Comparison of ENCODE assay signal across 1 cellular context in the genomic region with DNA sequence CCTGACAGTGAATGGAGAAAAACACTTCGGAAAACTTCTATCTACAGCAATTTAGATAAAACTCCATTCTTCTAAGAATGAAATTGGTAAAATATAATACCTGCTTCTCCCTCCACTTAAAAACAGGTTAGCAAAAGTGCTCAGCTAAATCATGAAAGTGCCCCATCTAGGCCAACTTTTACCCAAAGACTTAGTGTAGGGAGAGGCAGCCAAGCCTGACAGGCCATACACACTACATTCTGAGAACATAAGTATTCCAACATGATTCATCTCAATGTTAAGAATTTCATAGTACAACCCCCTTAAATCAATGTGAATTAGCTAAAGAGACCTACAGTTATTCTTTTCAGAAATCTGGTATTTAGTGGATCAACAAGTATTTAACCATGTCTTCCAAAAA.
TF ChIP-seq lines count a peak whose summit lies in the region.

No MANE protein-coding gene starts in this region.

TF ChIP-seq in GM12878, 131 proteins besides CTCF, POLR2A, EP300 and RAD21:
- TF ChIP-seq, protein P1, sequence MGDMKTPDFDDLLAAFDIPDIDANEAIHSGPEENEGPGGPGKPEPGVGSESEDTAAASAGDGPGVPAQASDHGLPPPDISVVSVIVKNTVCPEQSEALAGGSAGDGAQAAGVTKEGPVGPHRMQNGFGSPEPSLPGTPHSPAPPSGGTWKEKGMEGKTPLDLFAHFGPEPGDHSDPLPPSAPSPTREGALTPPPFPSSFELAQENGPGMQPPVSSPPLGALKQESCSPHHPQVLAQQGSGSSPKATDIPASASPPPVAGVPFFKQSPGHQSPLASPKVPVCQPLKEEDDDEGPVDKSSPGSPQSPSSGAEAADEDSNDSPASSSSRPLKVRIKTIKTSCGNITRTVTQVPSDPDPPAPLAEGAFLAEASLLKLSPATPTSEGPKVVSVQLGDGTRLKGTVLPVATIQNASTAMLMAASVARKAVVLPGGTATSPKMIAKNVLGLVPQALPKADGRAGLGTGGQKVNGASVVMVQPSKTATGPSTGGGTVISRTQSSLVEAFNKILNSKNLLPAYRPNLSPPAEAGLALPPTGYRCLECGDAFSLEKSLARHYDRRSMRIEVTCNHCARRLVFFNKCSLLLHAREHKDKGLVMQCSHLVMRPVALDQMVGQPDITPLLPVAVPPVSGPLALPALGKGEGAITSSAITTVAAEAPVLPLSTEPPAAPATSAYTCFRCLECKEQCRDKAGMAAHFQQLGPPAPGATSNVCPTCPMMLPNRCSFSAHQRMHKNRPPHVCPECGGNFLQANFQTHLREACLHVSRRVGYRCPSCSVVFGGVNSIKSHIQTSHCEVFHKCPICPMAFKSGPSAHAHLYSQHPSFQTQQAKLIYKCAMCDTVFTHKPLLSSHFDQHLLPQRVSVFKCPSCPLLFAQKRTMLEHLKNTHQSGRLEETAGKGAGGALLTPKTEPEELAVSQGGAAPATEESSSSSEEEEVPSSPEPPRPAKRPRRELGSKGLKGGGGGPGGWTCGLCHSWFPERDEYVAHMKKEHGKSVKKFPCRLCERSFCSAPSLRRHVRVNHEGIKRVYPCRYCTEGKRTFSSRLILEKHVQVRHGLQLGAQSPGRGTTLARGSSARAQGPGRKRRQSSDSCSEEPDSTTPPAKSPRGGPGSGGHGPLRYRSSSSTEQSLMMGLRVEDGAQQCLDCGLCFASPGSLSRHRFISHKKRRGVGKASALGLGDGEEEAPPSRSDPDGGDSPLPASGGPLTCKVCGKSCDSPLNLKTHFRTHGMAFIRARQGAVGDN (IDR thresholded peaks at IDR 0.05): 0 out of 2 replicates have a peak, but pooled peaks have one; percentile 9
- TF ChIP-seq PAX5 (IDR thresholded peaks at IDR 0.05; ENCODE audit: borderline replicate concordance, low read depth, low read length) (peak; percentile 74; the same call in 1 of the 2 replicates), MLLT1 (IDR thresholded peaks at IDR 0.05) (0 out of 2 replicates have a peak, but pooled peaks have one; percentile 12), USF2 (IDR thresholded peaks at IDR 0.05; ENCODE audit: borderline replicate concordance, low read depth, low read length) (no peak), ESRRA (IDR thresholded peaks at IDR 0.05; ENCODE audit: low read length) (no peak)
